ENCODE assay signal across 1 cellular context in the genomic region with DNA sequence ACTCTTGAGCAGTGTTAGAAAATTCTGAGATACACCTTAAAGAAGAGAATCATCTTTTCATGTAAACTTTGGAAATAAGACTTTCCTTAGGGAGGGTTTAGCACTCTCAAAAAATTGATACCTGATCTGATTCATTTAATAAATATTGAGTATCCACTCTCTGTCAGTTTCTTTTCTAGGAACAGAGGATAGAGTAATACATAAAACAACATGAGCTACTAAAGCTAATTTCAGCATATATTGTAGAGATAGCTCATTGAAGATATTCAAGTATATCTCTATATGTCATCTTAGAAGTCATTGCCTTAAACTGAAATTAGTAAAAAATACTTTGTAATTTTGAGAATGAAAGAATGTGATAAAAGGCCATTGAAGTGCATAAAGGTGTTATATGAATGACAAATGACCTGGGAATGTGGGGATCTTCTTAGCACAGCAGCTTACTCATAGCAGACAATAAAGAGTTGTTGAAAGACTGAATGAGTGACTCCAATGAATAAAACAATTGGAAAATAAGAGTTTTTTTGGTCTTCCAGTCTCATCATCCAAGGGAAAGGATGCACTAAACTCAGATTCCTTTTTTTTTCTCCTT.
TF ChIP-seq lines count a peak whose summit lies in the region.

No MANE protein-coding gene starts in this region.

TF ChIP-seq in HepG2, 621 proteins besides CTCF, POLR2A, EP300 and RAD21 (continued from another document):
- TF ChIP-seq, protein P1, sequence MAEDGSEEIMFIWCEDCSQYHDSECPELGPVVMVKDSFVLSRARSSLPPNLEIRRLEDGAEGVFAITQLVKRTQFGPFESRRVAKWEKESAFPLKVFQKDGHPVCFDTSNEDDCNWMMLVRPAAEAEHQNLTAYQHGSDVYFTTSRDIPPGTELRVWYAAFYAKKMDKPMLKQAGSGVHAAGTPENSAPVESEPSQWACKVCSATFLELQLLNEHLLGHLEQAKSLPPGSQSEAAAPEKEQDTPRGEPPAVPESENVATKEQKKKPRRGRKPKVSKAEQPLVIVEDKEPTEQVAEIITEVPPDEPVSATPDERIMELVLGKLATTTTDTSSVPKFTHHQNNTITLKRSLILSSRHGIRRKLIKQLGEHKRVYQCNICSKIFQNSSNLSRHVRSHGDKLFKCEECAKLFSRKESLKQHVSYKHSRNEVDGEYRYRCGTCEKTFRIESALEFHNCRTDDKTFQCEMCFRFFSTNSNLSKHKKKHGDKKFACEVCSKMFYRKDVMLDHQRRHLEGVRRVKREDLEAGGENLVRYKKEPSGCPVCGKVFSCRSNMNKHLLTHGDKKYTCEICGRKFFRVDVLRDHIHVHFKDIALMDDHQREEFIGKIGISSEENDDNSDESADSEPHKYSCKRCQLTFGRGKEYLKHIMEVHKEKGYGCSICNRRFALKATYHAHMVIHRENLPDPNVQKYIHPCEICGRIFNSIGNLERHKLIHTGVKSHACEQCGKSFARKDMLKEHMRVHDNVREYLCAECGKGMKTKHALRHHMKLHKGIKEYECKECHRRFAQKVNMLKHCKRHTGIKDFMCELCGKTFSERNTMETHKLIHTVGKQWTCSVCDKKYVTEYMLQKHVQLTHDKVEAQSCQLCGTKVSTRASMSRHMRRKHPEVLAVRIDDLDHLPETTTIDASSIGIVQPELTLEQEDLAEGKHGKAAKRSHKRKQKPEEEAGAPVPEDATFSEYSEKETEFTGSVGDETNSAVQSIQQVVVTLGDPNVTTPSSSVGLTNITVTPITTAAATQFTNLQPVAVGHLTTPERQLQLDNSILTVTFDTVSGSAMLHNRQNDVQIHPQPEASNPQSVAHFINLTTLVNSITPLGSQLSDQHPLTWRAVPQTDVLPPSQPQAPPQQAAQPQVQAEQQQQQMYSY (CRISPR knock-in tag; IDR thresholded peaks at IDR 0.05), result no peak
- no peak for TF ChIP-seq TEAD3 (CRISPR knock-in tag; optimal IDR thresholded peaks at IDR 0.05; ENCODE audit: borderline replicate concordance)
- TF ChIP-seq, protein P2, sequence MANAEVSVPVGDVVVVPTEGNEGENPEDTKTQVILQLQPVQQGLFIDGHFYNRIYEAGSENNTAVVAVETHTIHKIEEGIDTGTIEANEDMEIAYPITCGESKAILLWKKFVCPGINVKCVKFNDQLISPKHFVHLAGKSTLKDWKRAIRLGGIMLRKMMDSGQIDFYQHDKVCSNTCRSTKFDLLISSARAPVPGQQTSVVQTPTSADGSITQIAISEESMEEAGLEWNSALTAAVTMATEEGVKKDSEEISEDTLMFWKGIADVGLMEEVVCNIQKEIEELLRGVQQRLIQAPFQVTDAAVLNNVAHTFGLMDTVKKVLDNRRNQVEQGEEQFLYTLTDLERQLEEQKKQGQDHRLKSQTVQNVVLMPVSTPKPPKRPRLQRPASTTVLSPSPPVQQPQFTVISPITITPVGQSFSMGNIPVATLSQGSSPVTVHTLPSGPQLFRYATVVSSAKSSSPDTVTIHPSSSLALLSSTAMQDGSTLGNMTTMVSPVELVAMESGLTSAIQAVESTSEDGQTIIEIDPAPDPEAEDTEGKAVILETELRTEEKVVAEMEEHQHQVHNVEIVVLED (CRISPR knock-in tag; IDR thresholded peaks at IDR 0.05; ENCODE audit: borderline replicate concordance), result no peak
